In genomic region chr11:2750601-2751522, GRCh38 we compare ENCODE assay signal across 15 cellular contexts. TPM values are rescaled to one million over a fixed set of nuclear protein-coding genes. Genes with fewer than 3 reads are reported as not detected.
DNase-seq lines count a peak whose midpoint lies in the region; ATAC-seq and TF ChIP-seq lines count a peak whose summit lies in the region.
"Had no signal": no experiment of that assay in that cellular context is flagged by ENCODE, and none has a peak within 500 bp of the region (broad histone marks: within the 10 kb centered on the region; RNA-seq: fewer than 3 reads in every experiment).

No MANE protein-coding gene starts in this region.

- no peaks in the 10 kb centered on the region for H3K36me3 ChIP-seq in heart right ventricle
- no peaks in the 10 kb centered on the region for H3K36me3 ChIP-seq in RWPE2 (ENCODE audit: low read depth)
- H3K36me3 ChIP-seq in aorta (ENCODE audit: control insufficient read depth in 1 of 2, insufficient read depth in 2 of 2, low read length in 1 of 2) = no peaks in the 10 kb centered on the region
- H3K36me3 ChIP-seq: suprapubic skin had no signal

- intact Hi-C loops in Right ventricle myocardium superior (cut with DNase I) (no loop called here), heart right ventricle (cut with DNase I) (no loop called here), aorta (cut with DNase I) (no loop called here)

- no peak for ATAC-seq in Right ventricle myocardium superior (ENCODE audit: poor library complexity)
- ATAC-seq in heart right ventricle = no peak
- ATAC-seq in RWPE2 (ENCODE audit: low read depth) = no peak
- ATAC-seq in aorta (ENCODE audit: low FRiP score) = no peak
- no peak for ATAC-seq in GM18498 (IDR thresholded peaks at IDR 0.05; ENCODE audit: unreplicated experiment)
- ATAC-seq in GM21786 (IDR thresholded peaks at IDR 0.05; ENCODE audit: unreplicated experiment) = no peak
- ATAC-seq: left colon had no signal

- H3K4me3 ChIP-seq in heart right ventricle = no peak overlapping the region
- H3K4me3 ChIP-seq in RWPE2 (ENCODE audit: severe bottlenecking) = no peak overlapping the region
- no peak overlapping the region for H3K4me3 ChIP-seq in aorta (ENCODE audit: low read length in 2 of 2)
- H3K4me3 ChIP-seq: coronary artery, suprapubic skin had no signal

- H3K9me3 ChIP-seq in heart right ventricle (peaks cover 0 to 2% (median 0%) of the 10 kb centered on the region in 11 donors), RWPE2 (ENCODE audit: severe bottlenecking) (no peaks in the 10 kb centered on the region), aorta (ENCODE audit: control insufficient read depth, low read length) (no peaks in the 10 kb centered on the region)
- H3K9me3 ChIP-seq: suprapubic skin had no signal

- H3K27ac ChIP-seq in heart right ventricle (no peak overlapping the region), RWPE2 (ENCODE audit: poor library complexity, severe bottlenecking) (no peak overlapping the region), aorta (ENCODE audit: low read depth in 1 of 2, low read length in 2 of 2) (no peak overlapping the region)
- H3K27ac ChIP-seq: coronary artery, suprapubic skin had no signal

- H3K4me1 ChIP-seq in heart right ventricle = no peaks in the 10 kb centered on the region
- no peaks in the 10 kb centered on the region for H3K4me1 ChIP-seq in RWPE2 (ENCODE audit: insufficient read depth, poor library complexity, severe bottlenecking)
- H3K4me1 ChIP-seq in aorta (ENCODE audit: control insufficient read depth in 1 of 2, insufficient read depth in 2 of 2, low read length in 2 of 2) = no peaks in the 10 kb centered on the region

- TF ChIP-seq CTCF in heart right ventricle (IDR thresholded peaks at IDR 0.05) (no peak), RWPE2 (IDR thresholded peaks at IDR 0.05; ENCODE audit: poor library complexity, severe bottlenecking) (no peak)

- 79 to 80% methylated on average over 25 of the region's 25 CpGs for WGBS in heart right ventricle, 2 donors
- 56 to 61% methylated on average over 25 of the region's 25 CpGs for WGBS in aorta, 2 donors

- H3K27me3 ChIP-seq in heart right ventricle (no peaks in the 10 kb centered on the region), RWPE2 (ENCODE audit: insufficient read depth, poor library complexity, severe bottlenecking) (no peaks in the 10 kb centered on the region), aorta (ENCODE audit: control insufficient read depth in 1 of 2, insufficient read depth in 2 of 2, low read length in 1 of 2) (no peaks in the 10 kb centered on the region)

- DNase-seq in Right ventricle myocardium superior (peak; percentile 48), heart right ventricle (no peak), RWPE2 (ENCODE audit: low spot score) (peak; percentile 19), medulla oblongata (ENCODE audit: extremely low spot score) (peak; percentile 48), aorta (peak; percentile 40 to 74)
- no peak for DNase-seq in activated naive CD4-positive, alpha-beta T cell treated with anti-CD3 and anti-CD28 coated beads, Interleukin-2, amount 50 U/mL, for 16 hours
- DNase-seq: activated CD4-positive, alpha-beta T cell treated with anti-CD3 and anti-CD28 coated beads for 4 hours; AML-193; NCI-H510A; SW 1271 had no signal

RNA-seq across cellular contexts. Expression of gene KCNQ1OT1, which starts 51.1 kb away (rescaled TPM):
- total RNA-seq in Right ventricle myocardium superior (0.35 TPM), heart right ventricle (under 1 TPM; 0.28 to 0.56 (median 0.43) TPM), aorta (1 to 10 TPM; 2.3 to 5.4 TPM)
- polyA plus RNA-seq in heart right ventricle (under 1 TPM; 0.01 to 0.73 TPM), aorta (under 1 TPM; 0.08 to 0.13 TPM)

Comparison
In these comparisons a context has a peak if more than half of its experiments do, and no peak if none do; other contexts are left out.
1. DNase-seq: peak in Right ventricle myocardium superior (single experiment), RWPE2 (single experiment), medulla oblongata (single experiment) and aorta (2 of 2); none in heart right ventricle (0 of 2) and activated naive CD4-positive, alpha-beta T cell treated with anti-CD3 and anti-CD28 coated beads, Interleukin-2, amount 50 U/mL, for 16 hours (single experiment).